ENCODE assay signal across 16 cellular contexts in the genomic region with DNA sequence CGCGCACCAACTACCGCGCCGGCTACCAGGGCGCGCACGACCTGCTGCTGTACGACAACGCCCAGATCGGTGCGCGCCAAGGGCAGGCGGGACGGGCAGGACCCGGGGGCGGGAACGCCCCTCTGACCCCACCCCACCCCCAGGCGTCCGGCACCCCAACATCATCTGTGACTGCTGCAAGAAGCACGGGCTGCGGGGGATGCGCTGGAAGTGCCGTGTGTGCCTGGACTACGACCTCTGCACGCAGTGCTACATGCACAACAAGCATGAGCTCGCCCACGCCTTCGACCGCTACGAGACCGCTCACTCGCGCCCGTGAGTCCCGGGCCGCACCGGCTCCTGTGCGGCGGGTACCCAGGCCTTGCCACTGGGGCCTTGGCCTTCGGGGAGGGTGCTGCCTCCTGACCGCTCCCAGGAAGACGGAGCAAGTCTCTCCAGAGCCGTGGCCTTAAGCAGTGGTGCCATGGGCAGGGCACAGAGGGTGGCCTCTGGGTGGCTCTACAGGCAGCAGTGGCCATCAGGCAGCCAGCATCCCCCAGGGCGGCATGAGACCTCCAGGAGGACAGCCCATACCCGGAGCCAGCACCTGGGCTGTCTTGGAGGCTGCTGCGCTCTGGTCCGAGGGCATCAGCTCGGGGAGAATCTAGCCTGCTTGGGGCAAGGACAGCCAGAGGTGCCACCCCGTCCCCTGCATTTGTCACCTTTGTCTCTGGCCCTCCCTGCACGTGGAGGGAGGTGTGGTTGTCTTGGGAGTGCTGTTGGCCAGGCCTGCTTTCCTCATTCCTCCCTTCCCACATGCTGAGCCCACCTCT. TPM values are rescaled to one million over a fixed set of nuclear protein-coding genes. Genes with fewer than 3 reads are reported as not detected.
"Had no signal": no experiment of that assay in that cellular context is flagged by ENCODE, and none has a peak within 500 bp of the region (broad histone marks: within the 10 kb centered on the region; RNA-seq: fewer than 3 reads in every experiment).

No MANE protein-coding gene starts in this region.

- ATAC-seq: activated naive CD8-positive, alpha-beta T cell treated with anti-CD3 and anti-CD28 coated beads, Interleukin-2, amount 50 U/mL, for 24 hours; activated T-cell treated with anti-CD3 and anti-CD28 coated beads, Interleukin-2, amount 50 U/mL, for 4 hours; naive thymus-derived CD8-positive, alpha-beta T cell; WTC11 had no signal

- H3K9me3 ChIP-seq: neutrophil, testis had no signal

- H3K4me1 ChIP-seq: testis had no signal

- H3K4me3 ChIP-seq: coronary artery, testis had no signal

- H3K27ac ChIP-seq: brain microvascular endothelial cell, coronary artery, neutrophil, testis had no signal

- DNase-seq: activated CD4-positive, alpha-beta memory T cell treated with anti-CD3 and anti-CD28 coated beads for 36 hours; activated CD4-positive, alpha-beta T cell treated with anti-CD3 and anti-CD28 coated beads for 4 hours; activated naive CD4-positive, alpha-beta T cell treated with anti-CD3 and anti-CD28 coated beads, Interleukin-2, amount 10 ng/mL, durations not matched to agents 7 days and 5 days; activated naive CD8-positive, alpha-beta T cell treated with anti-CD3 and anti-CD28 coated beads, Interleukin-2, amount 50 U/mL, for 24 hours; activated T-cell treated with anti-CD3 and anti-CD28 coated beads, Interleukin-2, amount 50 U/mL, for 4 hours; anterior cingulate cortex; brain microvascular endothelial cell; foreskin melanocyte; mesendoderm; retina; testis had no signal

- H3K27me3 ChIP-seq: brain microvascular endothelial cell, testis had no signal

RNA-seq across cellular contexts. Expression of a gene that starts 23.9 kb away (rescaled TPM):
- total RNA-seq: skeletal muscle tissue had no signal
